Comparison of ENCODE assay signal across 1 cellular context in genomic region chr2:226760412-226761194, GRCh38.
TF ChIP-seq lines count a peak whose summit lies in the region.

No MANE protein-coding gene starts in this region.

TF ChIP-seq in HepG2, 621 proteins besides CTCF, POLR2A, EP300 and RAD21 (continued from another document):
- TF ChIP-seq PHF8 (CRISPR knock-in tag; IDR thresholded peaks at IDR 0.05) (peak; percentile 37; the same call in 1 of the 2 replicates), FOXA3 (CRISPR knock-in tag; IDR thresholded peaks at IDR 0.05) (peak; percentile 85), ZSCAN12 (CRISPR knock-in tag; IDR thresholded peaks at IDR 0.05) (no peak), ZNF292 (CRISPR knock-in tag; IDR thresholded peaks at IDR 0.05; ENCODE audit: borderline replicate concordance, low read depth) (peak; percentile 95), SIN3B (IDR thresholded peaks at IDR 0.05; ENCODE audit: low read length) (no peak), ZNF232 (CRISPR knock-in tag; IDR thresholded peaks at IDR 0.05; ENCODE audit: borderline replicate concordance) (peak; percentile 59; the same call in 1 of the 2 replicates), ZBTB25 (CRISPR knock-in tag; IDR thresholded peaks at IDR 0.05) (peak; percentile 75; the same call in 1 of the 2 replicates), NR2F6 (IDR thresholded peaks at IDR 0.05) (peak; percentile 96), NR2F6 (CRISPR knock-in tag; IDR thresholded peaks at IDR 0.05) (peak; percentile 97), CCDC6 (CRISPR knock-in tag; IDR thresholded peaks at IDR 0.05) (0 out of 2 replicates have a peak, but pooled peaks have one; percentile 32), POGZ (CRISPR knock-in tag; IDR thresholded peaks at IDR 0.05) (peak; percentile 99), MYPOP (CRISPR knock-in tag; IDR thresholded peaks at IDR 0.05) (peak; percentile 36; the same call in 1 of the 2 replicates), TCF7 (IDR thresholded peaks at IDR 0.05; ENCODE audit: low read depth) (peak; percentile 86), MAFF (IDR thresholded peaks at IDR 0.05; ENCODE audit: low read depth, low read length) (peak; percentile 66), ZSCAN31 (CRISPR knock-in tag; IDR thresholded peaks at IDR 0.05; ENCODE audit: low read depth) (0 out of 2 replicates have a peak, but pooled peaks have one; percentile 47), SMYD3 (CRISPR knock-in tag; IDR thresholded peaks at IDR 0.05) (peak; percentile 90), MAFK (conservative IDR thresholded peaks at IDR 0.05 in 1 of 2, IDR thresholded peaks at IDR 0.05 in 1 of 2; ENCODE audit: low read length in 2 of 2) (peak; percentile 61 to 66), UBTF (CRISPR knock-in tag; IDR thresholded peaks at IDR 0.05) (peak; percentile 23; the same call in 1 of the 2 replicates), HOMEZ (CRISPR knock-in tag; IDR thresholded peaks at IDR 0.05; ENCODE audit: low read depth) (peak; percentile 95), ZNF253 (CRISPR knock-in tag; IDR thresholded peaks at IDR 0.05; ENCODE audit: borderline replicate concordance) (no peak), ZNF556 (CRISPR knock-in tag; IDR thresholded peaks at IDR 0.05; ENCODE audit: borderline replicate concordance) (peak; percentile 86), KLF9 (CRISPR knock-in tag; IDR thresholded peaks at IDR 0.05; ENCODE audit: low read depth) (peak; percentile 42; the same call in 1 of the 2 replicates), HMG20B (CRISPR knock-in tag; conservative IDR thresholded peaks at IDR 0.05) (peak; percentile 58; the same call in 1 of the 2 replicates), ZBTB43 (CRISPR knock-in tag; conservative IDR thresholded peaks at IDR 0.05) (0 out of 2 replicates have a peak, but pooled peaks have one; percentile 57), TFAP4 (IDR thresholded peaks at IDR 0.05; ENCODE audit: borderline replicate concordance, low read depth) (peak; percentile 53), ZKSCAN8 (CRISPR knock-in tag; IDR thresholded peaks at IDR 0.05; ENCODE audit: borderline replicate concordance) (peak; percentile 81; the same call in 1 of the 2 replicates), ERF (CRISPR knock-in tag; IDR thresholded peaks at IDR 0.05) (peak; percentile 86; the same call in 1 of the 2 replicates), IKZF5 (CRISPR knock-in tag; IDR thresholded peaks at IDR 0.05) (peak; percentile 71; the same call in 1 of the 2 replicates), ZNF441 (CRISPR knock-in tag; IDR thresholded peaks at IDR 0.05; ENCODE audit: borderline replicate concordance) (peak; percentile 23; the same call in 1 of the 2 replicates), SATB2 (CRISPR knock-in tag; IDR thresholded peaks at IDR 0.05) (no peak), HMG20A (CRISPR knock-in tag; IDR thresholded peaks at IDR 0.05; ENCODE audit: borderline replicate concordance) (peak; percentile 97), ZNF124 (CRISPR knock-in tag; IDR thresholded peaks at IDR 0.05) (peak; percentile 95), ZNF644 (CRISPR knock-in tag; IDR thresholded peaks at IDR 0.05; ENCODE audit: low read depth) (peak; percentile 97), ELF3 (CRISPR knock-in tag; IDR thresholded peaks at IDR 0.05) (peak; percentile 83), CBX1 (IDR thresholded peaks at IDR 0.05; ENCODE audit: low read depth) (peak; percentile 22)
